ENCODE assay signal across 11 cellular contexts in genomic region chr5:142327111-142327842, GRCh38. TPM values are rescaled to one million over a fixed set of nuclear protein-coding genes. Genes with fewer than 3 reads are reported as not detected.
DNase-seq lines count a peak whose midpoint lies in the region; TF ChIP-seq lines count a peak whose summit lies in the region.
"Had no signal": no experiment of that assay in that cellular context is flagged by ENCODE, and none has a peak within 500 bp of the region (broad histone marks: within the 10 kb centered on the region; RNA-seq: fewer than 3 reads in every experiment).

No MANE protein-coding gene starts in this region.

- H3K36me3 Mint-ChIP-seq in MCF 10A (ENCODE audit: insufficient read depth, unreplicated experiment): no peaks in the 10 kb centered on the region
- H3K36me3 Mint-ChIP-seq in type B pancreatic cell: no peaks in the 10 kb centered on the region

- H3K4me1 ChIP-seq in breast epithelium: peaks cover 0 to 5% of the 10 kb centered on the region in 2 donors
- peaks cover 3 to 6% of the 10 kb centered on the region in 2 donors for H3K4me1 ChIP-seq in ascending aorta
- peaks cover 19% of the 10 kb centered on the region for H3K4me1 ChIP-seq in iPS-15b (ENCODE audit: control insufficient read depth, insufficient read depth, low read length)

- H3K36me3 ChIP-seq in breast epithelium (no peaks in the 10 kb centered on the region), ascending aorta (no peaks in the 10 kb centered on the region), iPS-15b (ENCODE audit: control insufficient read depth, insufficient read depth, low read length) (peaks cover 8% of the 10 kb centered on the region)

- H3K27ac Mint-ChIP-seq in MCF 10A (ENCODE audit: low read depth, unreplicated experiment): peak overlapping the region; percentile 77
- H3K27ac Mint-ChIP-seq in type B pancreatic cell: peak overlapping the region; percentile 94

- no peak for TF ChIP-seq POLR2A in breast epithelium (IDR thresholded peaks at IDR 0.05)

- intact Hi-C loops in MCF 10A (cut with micrococcal nuclease) (loop anchor here (5.0 kb wide), 1 partner anchor 110 kb away; no protein-coding TSS in a partner anchor), breast epithelium (cut with DNase I; ENCODE audit: low total_unique reads) (no loop called here), ascending aorta (cut with DNase I) (loop anchor here (5.0 kb wide), 1 partner anchor 220 kb away; no protein-coding TSS in a partner anchor)

- H3K9me3 ChIP-seq in breast epithelium (no peaks in the 10 kb centered on the region), ascending aorta (no peaks in the 10 kb centered on the region), iPS-15b (ENCODE audit: control insufficient read depth, insufficient read depth, low read length) (no peaks in the 10 kb centered on the region)

- CTCF ChIA-PET in MCF 10A (lab: Yijun Ruan, JAX): interaction anchor here (0.5 to 2.8 kb wide), 8 partner anchors 11 to 413 kb away, joined by 3 to 14 read pairs (median 3); no protein-coding TSS in a partner anchor

- TF ChIP-seq CTCF in MCF 10A (IDR thresholded peaks at IDR 0.05; ENCODE audit: unreplicated experiment) (no peak), breast epithelium (IDR thresholded peaks at IDR 0.05) (no peak), ascending aorta (IDR thresholded peaks at IDR 0.05) (no peak), type B pancreatic cell (conservative IDR thresholded peaks at IDR 0.05) (no peak)

- H3K9me3 Mint-ChIP-seq in MCF 10A (ENCODE audit: unreplicated experiment) (no peaks in the 10 kb centered on the region), type B pancreatic cell (no peaks in the 10 kb centered on the region)

- H3K4me3 Mint-ChIP-seq in MCF 10A (ENCODE audit: unreplicated experiment) (peak overlapping the region; percentile 76), type B pancreatic cell (peak overlapping the region; percentile 95)

- no peak overlapping the region for H3K4me3 ChIP-seq in breast epithelium
- no peak overlapping the region for H3K4me3 ChIP-seq in ascending aorta
- peak overlapping the region; percentile 88 for H3K4me3 ChIP-seq in iPS-15b (ENCODE audit: low read depth, low read length)

- DNase-seq in MCF 10A (ENCODE audit: unreplicated experiment) (peak; percentile 65), breast epithelium (ENCODE audit: low spot score in 2 of 2) (no peak), ascending aorta (ENCODE audit: low spot score in 2 of 2) (peak in 1 of 2 donors; percentile 71), type B pancreatic cell (ENCODE audit: extremely low spot score, unreplicated experiment) (no peak), NCI-H510A treated with DMSO at 0.1 percent for 48 hours (lab: John Stamatoyannopoulos, UW) (no peak), ureter (ENCODE audit: low spot score) (no peak)
- DNase-seq in activated CD4-positive, CD25-positive, alpha-beta regulatory T cell treated with anti-CD3 and anti-CD28 coated beads, Interleukin-2, amount 50 U/mL, for 72 hours: no peak
- DNase-seq: NCI-H1930 had no signal

- H3K9ac ChIP-seq in iPS-15b (ENCODE audit: low read depth, low read length): peak overlapping the region; percentile 97

- H3K27ac ChIP-seq in breast epithelium (peak overlapping the region in 1 of 2 donors; percentile 22), ascending aorta (peak overlapping the region; percentile 87 to 98)
- H3K27ac ChIP-seq: C4-2B, VCaP had no signal

- no peaks in the 10 kb centered on the region for H3K27me3 ChIP-seq in breast epithelium
- H3K27me3 ChIP-seq in ascending aorta: no peaks in the 10 kb centered on the region
- peaks cover 5% of the 10 kb centered on the region for H3K27me3 ChIP-seq in iPS-15b (ENCODE audit: control insufficient read depth, insufficient read depth, low read length)

- POLR2A ChIA-PET in MCF 10A (lab: Yijun Ruan, JAX): interaction anchor here (0.5 to 9.2 kb wide), 11 partner anchors 7 to 309 kb away, joined by 3 to 150 read pairs (median 3); no protein-coding TSS in a partner anchor

- no TSS peak for BruUV-seq in MCF 10A (replicated peaks; lab: Mats Ljungman, UMichigan)

- H3K27me3 Mint-ChIP-seq in MCF 10A (ENCODE audit: insufficient read depth, unreplicated experiment) (no peaks in the 10 kb centered on the region), type B pancreatic cell (peaks cover 23% of the 10 kb centered on the region)

- peaks cover 37% of the 10 kb centered on the region for H3K4me1 Mint-ChIP-seq in MCF 10A (ENCODE audit: insufficient read depth, unreplicated experiment)
- H3K4me1 Mint-ChIP-seq in type B pancreatic cell (ENCODE audit: unreplicated experiment): peaks cover 36% of the 10 kb centered on the region

RNA-seq across cellular contexts. Expression of gene SPRY4, which starts 2.5 kb away (rescaled TPM):
- total RNA-seq in MCF 10A (2022) (34.5 and 41.9 TPM in 2 replicates), breast epithelium (10 to 100 TPM; 13.0 to 18.0 (median 14.5) TPM), ascending aorta (111 TPM), type B pancreatic cell (ENCODE audit: low replicate concordance) (16.1 and 20.7 TPM in 2 replicates), ureter (16.7 TPM)
